18 cellular contexts compared by ENCODE assay signal in the genomic region with DNA sequence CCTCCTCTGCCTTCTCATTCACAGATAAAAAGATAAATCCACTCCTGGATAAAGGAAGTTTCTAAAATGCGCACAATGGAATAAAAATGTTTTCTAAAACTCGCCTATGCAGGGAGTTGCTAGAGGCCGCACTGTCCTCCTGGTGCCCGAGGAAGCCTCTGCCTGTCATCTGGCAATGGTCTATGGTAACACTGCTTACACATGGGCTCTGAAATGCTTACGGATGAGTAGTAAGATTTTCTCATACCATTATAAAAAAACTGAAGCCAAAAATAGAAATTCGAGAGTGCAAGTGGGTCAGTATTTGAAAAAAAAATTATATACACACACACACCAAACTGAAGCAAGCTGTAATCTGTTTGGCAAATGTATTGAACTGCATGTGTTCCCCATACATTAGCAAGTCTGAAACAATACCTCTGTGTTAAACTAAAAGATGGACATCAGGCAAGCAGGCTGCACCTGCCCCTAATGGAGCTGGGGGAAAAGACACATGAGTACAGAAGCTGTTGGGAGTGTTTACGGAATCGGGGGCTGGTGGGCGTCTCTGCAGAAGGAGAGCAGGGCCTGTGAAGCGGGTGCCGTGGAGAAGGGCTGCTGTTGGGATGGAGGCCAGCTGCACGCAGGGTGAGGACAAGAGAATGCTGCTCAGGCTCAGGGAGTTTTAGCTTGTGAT.
"Had no signal": no experiment of that assay in that cellular context is flagged by ENCODE, and none has a peak within 500 bp of the region (broad histone marks: within the 10 kb centered on the region; RNA-seq: fewer than 3 reads in every experiment).

No MANE protein-coding gene starts in this region.

- ATAC-seq: activated CD4-positive, alpha-beta T cell treated with anti-CD3 and anti-CD28 coated beads for 36 hours; activated CD8-positive, alpha-beta memory T cell treated with anti-CD3 and anti-CD28 coated beads, Interleukin-2, amount 10 ng/mL, durations not matched to agents 7 days and 5 days; lower lobe of right lung; natural killer cell; stimulated activated naive CD8-positive, alpha-beta T cell treated with anti-CD3 and anti-CD28 coated beads, Interleukin-15, Interleukin-2, amounts not matched to agents 100 U/mL and 50 U/mL, for 24 hours had no signal

- H3K36me3 Mint-ChIP-seq: activated CD4-positive, alpha-beta memory T cell treated with anti-CD3 and anti-CD28 coated beads for 36 hours; activated CD8-positive, alpha-beta memory T cell treated with anti-CD3 and anti-CD28 coated beads, Interleukin-2, amount 10 ng/mL, durations not matched to agents 7 days and 5 days; activated naive CD8-positive, alpha-beta T cell treated with anti-CD3 and anti-CD28 coated beads, Interleukin-2, amount 10 ng/mL, durations not matched to agents 7 days and 5 days; natural killer cell had no signal

- H3K27ac Mint-ChIP-seq: activated CD4-positive, alpha-beta memory T cell treated with anti-CD3 and anti-CD28 coated beads for 36 hours; activated CD4-positive, alpha-beta T cell treated with anti-CD3 and anti-CD28 coated beads for 36 hours; activated CD8-positive, alpha-beta memory T cell treated with anti-CD3 and anti-CD28 coated beads, Interleukin-2, amount 10 ng/mL, durations not matched to agents 7 days and 5 days; activated naive CD8-positive, alpha-beta T cell treated with anti-CD3 and anti-CD28 coated beads, Interleukin-2, amount 10 ng/mL, durations not matched to agents 7 days and 5 days; activated T-helper 2 cell treated with anti-CD3 and anti-CD28 coated beads, Interferon-gamma antibody, Interleukin-2, Interleukin-4, amounts not matched to agents 10 μg/mL and 5 μg/mL and 100 μg/mL, durations not matched to agents 14 hours and 24 hours and 36 hours; natural killer cell; progenitor cell of endocrine pancreas had no signal

- H3K27me3 ChIP-seq: colonic mucosa, right atrium auricular region, transverse colon had no signal

- H3K27me3 Mint-ChIP-seq: activated CD4-positive, alpha-beta memory T cell treated with anti-CD3 and anti-CD28 coated beads for 36 hours; activated CD4-positive, alpha-beta T cell treated with anti-CD3 and anti-CD28 coated beads for 36 hours; activated CD8-positive, alpha-beta memory T cell treated with anti-CD3 and anti-CD28 coated beads, Interleukin-2, amount 10 ng/mL, durations not matched to agents 7 days and 5 days; activated naive CD8-positive, alpha-beta T cell treated with anti-CD3 and anti-CD28 coated beads, Interleukin-2, amount 10 ng/mL, durations not matched to agents 7 days and 5 days; progenitor cell of endocrine pancreas had no signal

- H3K4me3 Mint-ChIP-seq: activated CD4-positive, alpha-beta memory T cell treated with anti-CD3 and anti-CD28 coated beads for 36 hours; activated CD4-positive, alpha-beta T cell treated with anti-CD3 and anti-CD28 coated beads for 36 hours; activated CD8-positive, alpha-beta memory T cell treated with anti-CD3 and anti-CD28 coated beads, Interleukin-2, amount 10 ng/mL, durations not matched to agents 7 days and 5 days; activated naive CD8-positive, alpha-beta T cell treated with anti-CD3 and anti-CD28 coated beads, Interleukin-2, amount 10 ng/mL, durations not matched to agents 7 days and 5 days; natural killer cell had no signal

- H3K4me3 ChIP-seq: colonic mucosa, lower lobe of right lung, right atrium auricular region, transverse colon had no signal

- H3K36me3 ChIP-seq: colonic mucosa, lower lobe of right lung, right atrium auricular region, transverse colon had no signal

- H3K27ac ChIP-seq: colonic mucosa, lower lobe of right lung, right atrium auricular region had no signal

- H3K4me1 ChIP-seq: colonic mucosa, lower lobe of right lung, right atrium auricular region had no signal

- H3K4me1 Mint-ChIP-seq: activated CD4-positive, alpha-beta T cell treated with anti-CD3 and anti-CD28 coated beads for 36 hours; activated CD8-positive, alpha-beta memory T cell treated with anti-CD3 and anti-CD28 coated beads, Interleukin-2, amount 10 ng/mL, durations not matched to agents 7 days and 5 days; activated naive CD8-positive, alpha-beta T cell treated with anti-CD3 and anti-CD28 coated beads, Interleukin-2, amount 10 ng/mL, durations not matched to agents 7 days and 5 days; natural killer cell had no signal

- DNase-seq: activated CD4-positive, alpha-beta memory T cell treated with anti-CD3 and anti-CD28 coated beads for 36 hours; activated CD4-positive, alpha-beta T cell treated with anti-CD3 and anti-CD28 coated beads for 36 hours; activated CD8-positive, alpha-beta memory T cell treated with anti-CD3 and anti-CD28 coated beads, Interleukin-2, amount 10 ng/mL, durations not matched to agents 7 days and 5 days; activated naive CD4-positive, alpha-beta T cell treated with Interleukin-2 at 50 U/mL for 16 hours; activated naive CD8-positive, alpha-beta T cell treated with anti-CD3 and anti-CD28 coated beads, Interleukin-2, amount 10 ng/mL, durations not matched to agents 7 days and 5 days; amygdala; central memory CD4-positive, alpha-beta T cell; colonic mucosa; foreskin melanocyte; lower lobe of right lung; natural killer cell; stimulated activated CD4-positive, alpha-beta T cell treated with anti-CD3 and anti-CD28 coated beads, Interleukin-2, amount 100 ng/mL, for 24 hours; stimulated activated naive CD8-positive, alpha-beta T cell treated with anti-CD3 and anti-CD28 coated beads, Interleukin-15, Interleukin-2, amounts not matched to agents 100 U/mL and 50 U/mL, for 24 hours; substantia nigra; transverse colon had no signal

- H3K9me3 ChIP-seq: colonic mucosa, lower lobe of right lung, right atrium auricular region, transverse colon had no signal
